Comparison of ENCODE assay signal across 11 cellular contexts in the genomic region with DNA sequence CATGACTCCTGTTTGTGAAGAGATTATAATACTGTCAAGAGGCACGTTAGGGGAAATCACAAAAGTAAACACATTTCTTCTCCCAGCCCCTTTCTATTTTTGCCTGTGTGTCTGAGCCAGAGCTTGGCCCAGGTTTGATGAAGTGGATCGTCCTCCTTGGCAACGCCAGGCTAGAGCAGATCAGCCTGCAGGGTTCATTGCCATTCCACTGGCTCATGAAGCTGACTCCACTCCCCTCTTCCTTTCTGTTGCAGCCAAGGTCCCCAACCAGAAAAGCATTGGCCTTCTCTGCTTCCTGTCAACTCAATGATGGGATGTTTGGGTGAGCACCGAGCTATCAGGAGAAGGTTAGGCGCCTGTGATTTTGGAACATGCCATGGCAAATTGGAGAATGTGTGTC. TPM values are rescaled to one million over a fixed set of nuclear protein-coding genes. Genes with fewer than 3 reads are reported as not detected.
DNase-seq lines count a peak whose midpoint lies in the region; ATAC-seq and TF ChIP-seq lines count a peak whose summit lies in the region.
"Had no signal": no experiment of that assay in that cellular context is flagged by ENCODE, and none has a peak within 500 bp of the region (broad histone marks: within the 10 kb centered on the region; RNA-seq: fewer than 3 reads in every experiment).

No MANE protein-coding gene starts in this region.

- no peaks in the 10 kb centered on the region for H3K36me3 ChIP-seq in PC-3 (ENCODE audit: low read depth, low read length)
- H3K36me3 ChIP-seq: tibial nerve had no signal

- no peaks in the 10 kb centered on the region for H3K27me3 ChIP-seq in PC-3 (ENCODE audit: low read length)
- H3K27me3 ChIP-seq: tibial nerve had no signal

- intact Hi-C loops in PC-3 (cut with micrococcal nuclease) = loop anchor here (2.0 to 5.0 kb wide), 3 partner anchors 205 to 438 kb away; no protein-coding TSS in a partner anchor

- H3K27ac Mint-ChIP-seq in natural killer cell treated with Interleukin-12 subunit alpha and Interleukin-12 subunit beta and Interleukin-15 and Interleukin-18, amount 100 ng/mL, for 72 hours = peak overlapping the region; percentile 75 to 93

- no peaks in the 10 kb centered on the region for H3K36me3 Mint-ChIP-seq in natural killer cell treated with Interleukin-12 subunit alpha and Interleukin-12 subunit beta and Interleukin-15 and Interleukin-18, amount 100 ng/mL, for 72 hours

- no peak for ATAC-seq in PC-3
- ATAC-seq in natural killer cell treated with Interleukin-12 subunit alpha and Interleukin-12 subunit beta and Interleukin-15 and Interleukin-18, amount 100 ng/mL, for 72 hours = no peak
- no peak for ATAC-seq in HG03025 (IDR thresholded peaks at IDR 0.05; ENCODE audit: low FRiP score, unreplicated experiment)
- ATAC-seq in activated CD4-positive, CD25-positive, alpha-beta regulatory T cell treated with anti-CD3 and anti-CD28 coated beads, Interleukin-2, amount 50 U/mL, for 24 hours = no peak

- peak overlapping the region; percentile 89 for H3K4me2 ChIP-seq in PC-3 (ENCODE audit: low read length)

- CTCF ChIA-PET in PC-3 (lab: Charles Lee) = interaction anchor here (0.6 to 3.3 kb wide), 4 partner anchors 60 to 172 kb away, joined by 3 to 33 read pairs (median 8); no protein-coding TSS in a partner anchor

- DNase-seq in PC-3 (peak; percentile 40), epithelial cell of esophagus (ENCODE audit: low read depth) (peak; percentile 36), dermis blood vessel endothelial cell (no peak), HuH-7 (ENCODE audit: low spot score) (no peak)
- no peak for DNase-seq in natural killer cell treated with Interleukin-12 subunit alpha and Interleukin-12 subunit beta and Interleukin-15 and Interleukin-18, amount 100 ng/mL, for 72 hours (ENCODE audit: low spot score)
- DNase-seq: activated gamma-delta T cell treated with Interleukin-2 at 50 U/mL for 16 hours, NCI-H748 treated with DMSO at 0.1 percent for 48 hours had no signal

- H3K4me1 Mint-ChIP-seq in natural killer cell treated with Interleukin-12 subunit alpha and Interleukin-12 subunit beta and Interleukin-15 and Interleukin-18, amount 100 ng/mL, for 72 hours (ENCODE audit: low read depth in 2 of 2) = peaks cover 80 to 85% of the 10 kb centered on the region in 2 donors

- H3K9me3 Mint-ChIP-seq in natural killer cell treated with Interleukin-12 subunit alpha and Interleukin-12 subunit beta and Interleukin-15 and Interleukin-18, amount 100 ng/mL, for 72 hours = no peaks in the 10 kb centered on the region

- H4K20me1 ChIP-seq in PC-3 (ENCODE audit: low read length) = peaks cover 66% of the 10 kb centered on the region

- H2AFZ ChIP-seq in PC-3 (ENCODE audit: low read length) = no peak overlapping the region

- no TSS peak for BruUV-seq in PC-3 (replicated peaks; lab: Mats Ljungman, UMichigan)

- no peaks in the 10 kb centered on the region for H3K9me2 ChIP-seq in PC-3 (replicated peaks; ENCODE audit: low read length)

- peaks cover 68% of the 10 kb centered on the region for H3K4me1 ChIP-seq in PC-3 (ENCODE audit: insufficient read depth, low read length)

- H3K79me2 ChIP-seq in PC-3 (ENCODE audit: low read length) = peaks cover 80% of the 10 kb centered on the region

- POLR2A ChIA-PET in PC-3 (lab: Charles Lee; ENCODE audit: unreplicated experiment) = no interaction called here

- H3K4me3 ChIP-seq in PC-3 (ENCODE audit: low read length) = peak overlapping the region; percentile 73
- H3K4me3 ChIP-seq in epithelial cell of esophagus (ENCODE audit: low read length) = peak overlapping the region; percentile 99

- peak overlapping the region; percentile 91 for H3K4me3 Mint-ChIP-seq in natural killer cell treated with Interleukin-12 subunit alpha and Interleukin-12 subunit beta and Interleukin-15 and Interleukin-18, amount 100 ng/mL, for 72 hours

- H3K9ac ChIP-seq in PC-3 (ENCODE audit: low read length) = peak overlapping the region; percentile 41

- no peaks in the 10 kb centered on the region for H3K27me3 Mint-ChIP-seq in natural killer cell treated with Interleukin-12 subunit alpha and Interleukin-12 subunit beta and Interleukin-15 and Interleukin-18, amount 100 ng/mL, for 72 hours

- H3K27ac ChIP-seq in C4-2B (peak overlapping the region; percentile 49), PC-3 (ENCODE audit: low read length) (no peak overlapping the region)

- H3K9me3 ChIP-seq in PC-3 (ENCODE audit: low read length) = no peaks in the 10 kb centered on the region
- H3K9me3 ChIP-seq: tibial nerve had no signal

- TF ChIP-seq CTCF in C4-2B (conservative IDR thresholded peaks at IDR 0.05) (no peak), PC-3 (conservative IDR thresholded peaks at IDR 0.05; ENCODE audit: low read depth, low read length) (no peak), epithelial cell of esophagus (IDR thresholded peaks at IDR 0.05; ENCODE audit: insufficient read depth, low read depth, low read length, missing control alignments) (no peak)

- no peaks in the 10 kb centered on the region for H3F3A ChIP-seq in PC-3 (ENCODE audit: low read length, unreplicated experiment)

RNA-seq across cellular contexts. Expression of a gene that starts 3.3 kb away (rescaled TPM):
- 41.1 and 42.1 TPM in 2 replicates for total RNA-seq in PC-3 (2014; rRNA removed)
- total RNA-seq in natural killer cell treated with Interleukin-12 subunit alpha and Interleukin-12 subunit beta and Interleukin-15 and Interleukin-18, amount 100 ng/mL, for 72 hours = 1 to 10 TPM; 3.8 to 4.4 TPM
- 11.7 and 14.8 TPM in 2 replicates for total RNA-seq in dermis blood vessel endothelial cell

Comparison
In these comparisons a context has a peak if more than half of its experiments do, and no peak if none do; other contexts are left out.
1. DNase-seq: peak in PC-3 (single experiment) and epithelial cell of esophagus (single experiment); none in natural killer cell treated with Interleukin-12 subunit alpha and Interleukin-12 subunit beta and Interleukin-15 and Interleukin-18, amount 100 ng/mL, for 72 hours (single experiment), dermis blood vessel endothelial cell (single experiment) and HuH-7 (single experiment).